ENCODE assay signal across 1 cellular context in genomic region chr1:5253036-5253435, GRCh38.
TF ChIP-seq lines count a peak whose summit lies in the region.

No MANE protein-coding gene starts in this region.

TF ChIP-seq in IMR-90, 13 proteins besides CTCF, POLR2A, EP300 and RAD21 (continued from another document):
- no peak for TF ChIP-seq SMC3 (IDR thresholded peaks at IDR 0.05; ENCODE audit: low read depth, low read length)
- TF ChIP-seq MAZ (IDR thresholded peaks at IDR 0.05; ENCODE audit: borderline replicate concordance, low read depth, low read length), result no peak
- TF ChIP-seq RFX5 (IDR thresholded peaks at IDR 0.05; ENCODE audit: low read depth, low read length), result no peak
